8 cellular contexts compared by ENCODE assay signal in genomic region chr6:148143771-148144170, GRCh38.
"Had no signal": no experiment of that assay in that cellular context is flagged by ENCODE, and none has a peak within 500 bp of the region (broad histone marks: within the 10 kb centered on the region; RNA-seq: fewer than 3 reads in every experiment).

No MANE protein-coding gene starts in this region.

- H3K36me3 ChIP-seq: HAP-1 had no signal

- H3K9ac ChIP-seq: GM23248 had no signal

- DNase-seq: GM23248, GOT3, H7, H9, HCEC 1CT, HFFc6 had no signal

- H2AFZ ChIP-seq: GM23248, GM23338 had no signal

- H3K9me3 ChIP-seq: HAP-1 had no signal

- H3K9me3 Mint-ChIP-seq: GM23338, H9, HFFc6 had no signal

- H3K4me1 ChIP-seq: HAP-1 had no signal

- H3K4me3 ChIP-seq: GM23248, GM23338, HAP-1 had no signal

- H3K27ac Mint-ChIP-seq: GM23338, H9, HFFc6 had no signal

- H3K27ac ChIP-seq: GM23248 had no signal

- H3K4me3 Mint-ChIP-seq: GM23338, H9, HFFc6 had no signal

- H3K4me2 ChIP-seq: GM23338 had no signal
